Comparison of ENCODE assay signal across 24 cellular contexts in the genomic region with DNA sequence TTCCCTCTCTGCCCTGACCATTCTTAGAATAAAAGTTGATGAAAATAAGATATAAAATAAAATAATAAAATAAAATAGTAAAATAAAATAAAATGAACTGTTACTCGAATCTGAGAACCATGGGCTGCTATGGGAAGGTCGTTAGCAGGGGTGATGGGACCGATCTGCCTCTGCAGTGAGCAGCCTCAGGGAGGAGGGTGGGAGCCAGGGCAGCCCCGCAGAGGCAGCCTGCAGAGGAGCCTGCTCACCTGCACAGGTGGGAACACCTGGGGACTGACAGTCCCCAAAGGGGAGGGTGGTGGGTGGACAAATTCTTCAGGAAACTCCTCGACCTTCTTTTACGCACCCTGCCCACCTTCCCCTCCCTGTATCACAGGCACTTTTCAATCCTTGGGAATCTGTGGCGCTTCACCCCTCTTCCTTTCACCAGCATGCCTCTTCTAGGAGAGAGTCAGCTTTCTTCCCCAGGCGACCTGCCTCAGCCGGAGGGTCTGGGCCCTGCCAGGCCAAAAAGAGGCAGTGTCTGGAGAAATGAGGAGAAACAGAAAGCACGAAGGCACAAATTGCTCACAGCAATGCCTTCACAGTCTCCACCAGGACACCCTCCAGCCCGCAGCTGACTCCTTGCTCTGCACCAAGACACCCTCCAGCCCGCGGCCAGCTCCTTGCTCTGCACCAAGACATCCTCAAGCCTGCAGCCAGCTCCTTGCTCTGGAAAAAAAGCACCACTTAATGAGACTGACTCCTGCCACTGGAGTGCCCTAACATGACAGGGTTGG.
"Had no signal": no experiment of that assay in that cellular context is flagged by ENCODE, and none has a peak within 500 bp of the region (broad histone marks: within the 10 kb centered on the region; RNA-seq: fewer than 3 reads in every experiment).

No MANE protein-coding gene starts in this region.

- H3K36me3 ChIP-seq: neural progenitor cell, right lobe of liver, spleen, tibial nerve had no signal

- H3K36me3 Mint-ChIP-seq: natural killer cell treated with Interleukin-12 subunit alpha and Interleukin-12 subunit beta and Interleukin-15 and Interleukin-18, amount 100 ng/mL, for 72 hours; neural progenitor cell; stimulated activated naive B cell treated with anti-CD40 and anti-IgM and Interleukin-4, amounts not matched to agents 10 μg/mL and 1 μg/mL and 100 μg/mL, for 72 hours had no signal

- H3K4me1 Mint-ChIP-seq: central memory CD8-positive, alpha-beta T cell; neural progenitor cell; stimulated activated naive B cell treated with anti-CD40 and anti-IgM and Interleukin-4, amounts not matched to agents 10 μg/mL and 1 μg/mL and 100 μg/mL, for 72 hours; stimulated activated naive CD8-positive, alpha-beta T cell treated with anti-CD3 and anti-CD28 coated beads, Interleukin-15, amount 100 ng/mL, for 72 hours had no signal

- H3K27ac Mint-ChIP-seq: dendritic cell treated with granulocyte-macrophage colony-stimulating factor and Interleukin-4, amounts not matched to agents 40 ng/mL and 50 ng/mL, for 4 days; natural killer cell treated with Interleukin-12 subunit alpha and Interleukin-12 subunit beta and Interleukin-15 and Interleukin-18, amount 100 ng/mL, for 72 hours; neural progenitor cell; stimulated activated naive B cell treated with anti-CD40 and anti-IgM and Interleukin-4, amounts not matched to agents 10 μg/mL and 1 μg/mL and 100 μg/mL, for 72 hours had no signal

- DNase-seq: erythroblast; foreskin melanocyte; left colon; mesenchymal stem cell; midbrain; occipital lobe; psoas muscle; retina; stimulated activated CD4-positive, alpha-beta T cell treated with anti-CD3 and anti-CD28 coated beads, Interleukin-15, amount 100 ng/mL, for 24 hours; stimulated activated CD4-positive, alpha-beta T cell treated with anti-CD3 and anti-CD28 coated beads, Interleukin-1b, Interleukin-23, amount 100 ng/mL, for 48 hours; stimulated activated CD4-positive, alpha-beta T cell treated with anti-CD3 and anti-CD28 coated beads, Interleukin-4, amount 100 ng/mL, for 24 hours; stimulated activated naive B cell treated with anti-CD40 and anti-IgM and Interleukin-4, amounts not matched to agents 10 μg/mL and 1 μg/mL and 100 μg/mL, for 72 hours; stimulated activated naive CD8-positive, alpha-beta T cell treated with anti-CD3 and anti-CD28 coated beads, Interleukin-15, amount 100 ng/mL, for 72 hours; testis had no signal

- H3K27ac ChIP-seq: hepatocyte, neural progenitor cell, parathyroid adenoma, psoas muscle, right lobe of liver, spleen, testis, tibial nerve had no signal

- H3K4me3 ChIP-seq: hepatocyte, lung, neural progenitor cell, psoas muscle, right lobe of liver, spleen, testis, tibial nerve had no signal

- H3K27me3 ChIP-seq: hepatocyte, neural progenitor cell, right lobe of liver, testis, tibial nerve had no signal

- H3K27me3 Mint-ChIP-seq: dendritic cell treated with granulocyte-macrophage colony-stimulating factor and Interleukin-4, amounts not matched to agents 40 ng/mL and 50 ng/mL, for 4 days; stimulated activated naive B cell treated with anti-CD40 and anti-IgM and Interleukin-4, amounts not matched to agents 10 μg/mL and 1 μg/mL and 100 μg/mL, for 72 hours had no signal

- H3K9me3 ChIP-seq: psoas muscle, right lobe of liver, testis had no signal

- H3K4me3 Mint-ChIP-seq: central memory CD8-positive, alpha-beta T cell; dendritic cell treated with granulocyte-macrophage colony-stimulating factor and Interleukin-4, amounts not matched to agents 40 ng/mL and 50 ng/mL, for 4 days; natural killer cell treated with Interleukin-12 subunit alpha and Interleukin-12 subunit beta and Interleukin-15 and Interleukin-18, amount 100 ng/mL, for 72 hours; neural progenitor cell; stimulated activated naive B cell treated with anti-CD40 and anti-IgM and Interleukin-4, amounts not matched to agents 10 μg/mL and 1 μg/mL and 100 μg/mL, for 72 hours; stimulated activated naive CD8-positive, alpha-beta T cell treated with anti-CD3 and anti-CD28 coated beads, Interleukin-15, amount 100 ng/mL, for 72 hours had no signal

- ATAC-seq: left colon; psoas muscle; right lobe of liver; stimulated activated naive B cell treated with anti-CD40 and anti-IgM and Interleukin-4, amounts not matched to agents 10 μg/mL and 1 μg/mL and 100 μg/mL, for 72 hours; stimulated activated naive CD8-positive, alpha-beta T cell treated with anti-CD3 and anti-CD28 coated beads, Interleukin-15, amount 100 ng/mL, for 72 hours had no signal

- H3K4me1 ChIP-seq: neural progenitor cell, parathyroid adenoma, psoas muscle, right lobe of liver, spleen, testis, tibial nerve had no signal
